In the genomic region with DNA sequence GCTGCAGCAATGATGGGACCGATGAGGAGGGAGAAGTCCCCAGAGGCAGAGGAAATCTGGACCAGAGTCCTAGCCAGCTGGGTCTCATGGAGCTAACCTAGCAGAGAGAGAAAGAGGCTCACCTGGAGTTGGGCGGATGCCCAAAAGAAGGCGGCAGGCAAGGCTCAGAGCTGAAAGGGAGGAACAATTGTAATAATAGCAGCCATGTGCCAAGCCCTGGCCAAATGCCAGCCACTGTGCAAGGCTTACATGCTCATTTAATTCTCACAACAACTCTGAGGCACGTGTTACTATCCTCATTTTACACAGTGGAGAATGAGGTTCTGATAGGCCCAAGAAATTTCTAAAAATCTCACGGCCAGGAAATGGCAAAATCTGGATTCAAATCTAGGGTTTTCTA, we compare ENCODE assay signal across 21 cellular contexts. TPM values are rescaled to one million over a fixed set of nuclear protein-coding genes. Genes with fewer than 3 reads are reported as not detected.
DNase-seq lines count a peak whose midpoint lies in the region; ATAC-seq and TF ChIP-seq lines count a peak whose summit lies in the region.
"Had no signal": no experiment of that assay in that cellular context is flagged by ENCODE, and none has a peak within 500 bp of the region (broad histone marks: within the 10 kb centered on the region; RNA-seq: fewer than 3 reads in every experiment).

No MANE protein-coding gene starts in this region.

- peak; percentile 38; the same call in 1 of the 2 replicates for TF ChIP-seq EP300 in Ishikawa (IDR thresholded peaks at IDR 0.05; ENCODE audit: borderline replicate concordance)

- peak; percentile 82 for ATAC-seq in esophagus mucosa
- ATAC-seq in GM19395 (IDR thresholded peaks at IDR 0.05; ENCODE audit: unreplicated experiment), result no peak
- ATAC-seq: activated T-helper 17 cell treated with anti-CD3 and anti-CD28 coated beads, Interleukin-2, amount 50 U/mL, for 72 hours had no signal

- peak; percentile 76 for DNase-seq in DMS153 (lab: John Stamatoyannopoulos, UW)
- DNase-seq in NCI-H2196 treated with DMSO at 0.1 percent for 48 hours (lab: John Stamatoyannopoulos, UW; ENCODE audit: unreplicated experiment), result peak; percentile 39
- no peak for DNase-seq in germinal center (ENCODE audit: low spot score)
- no peak for DNase-seq in cortex of kidney (lab: John Stamatoyannopoulos, UW)
- DNase-seq: activated CD4-positive, alpha-beta T cell treated with anti-CD3 and anti-CD28 coated beads for 1 hour; AML-193; foreskin keratinocyte; H7; islet precursor cell; Karpas-422; NCI-H1048; NCI-H524 treated with DMSO at 0.1 percent for 48 hours; SHP77 treated with DMSO at 0.1 percent for 48 hours; stimulated activated CD4-positive, alpha-beta T cell treated with anti-CD3 and anti-CD28 coated beads, Interleukin-4, amount 100 ng/mL, for 1 hour had no signal

- TF ChIP-seq RAD21 in Ishikawa (IDR thresholded peaks at IDR 0.05; ENCODE audit: low read depth), result no peak

TF ChIP-seq in Ishikawa, 13 proteins besides CTCF, POLR2A, EP300 and RAD21:
- TF ChIP-seq ZBTB7A (IDR thresholded peaks at IDR 0.05; ENCODE audit: low read depth) (no peak), TAF1 (IDR thresholded peaks at IDR 0.05; ENCODE audit: low read depth) (no peak), TEAD4 (IDR thresholded peaks at IDR 0.05) (no peak), YY1 (IDR thresholded peaks at IDR 0.05; ENCODE audit: low read depth) (no peak), CREB1 (IDR thresholded peaks at IDR 0.05; ENCODE audit: low read depth) (no peak), FOXM1 (IDR thresholded peaks at IDR 0.05; ENCODE audit: borderline replicate concordance, low read depth) (no peak), NFIC (IDR thresholded peaks at IDR 0.05) (peak; percentile 91), CEBPB (IDR thresholded peaks at IDR 0.05) (no peak), TCF12 (IDR thresholded peaks at IDR 0.05; ENCODE audit: low read depth) (no peak)
- TF ChIP-seq, protein P1, sequence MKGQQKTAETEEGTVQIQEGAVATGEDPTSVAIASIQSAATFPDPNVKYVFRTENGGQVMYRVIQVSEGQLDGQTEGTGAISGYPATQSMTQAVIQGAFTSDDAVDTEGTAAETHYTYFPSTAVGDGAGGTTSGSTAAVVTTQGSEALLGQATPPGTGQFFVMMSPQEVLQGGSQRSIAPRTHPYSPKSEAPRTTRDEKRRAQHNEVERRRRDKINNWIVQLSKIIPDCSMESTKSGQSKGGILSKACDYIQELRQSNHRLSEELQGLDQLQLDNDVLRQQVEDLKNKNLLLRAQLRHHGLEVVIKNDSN (IDR thresholded peaks at IDR 0.05), result peak; percentile 68
- TF ChIP-seq, protein P2, sequence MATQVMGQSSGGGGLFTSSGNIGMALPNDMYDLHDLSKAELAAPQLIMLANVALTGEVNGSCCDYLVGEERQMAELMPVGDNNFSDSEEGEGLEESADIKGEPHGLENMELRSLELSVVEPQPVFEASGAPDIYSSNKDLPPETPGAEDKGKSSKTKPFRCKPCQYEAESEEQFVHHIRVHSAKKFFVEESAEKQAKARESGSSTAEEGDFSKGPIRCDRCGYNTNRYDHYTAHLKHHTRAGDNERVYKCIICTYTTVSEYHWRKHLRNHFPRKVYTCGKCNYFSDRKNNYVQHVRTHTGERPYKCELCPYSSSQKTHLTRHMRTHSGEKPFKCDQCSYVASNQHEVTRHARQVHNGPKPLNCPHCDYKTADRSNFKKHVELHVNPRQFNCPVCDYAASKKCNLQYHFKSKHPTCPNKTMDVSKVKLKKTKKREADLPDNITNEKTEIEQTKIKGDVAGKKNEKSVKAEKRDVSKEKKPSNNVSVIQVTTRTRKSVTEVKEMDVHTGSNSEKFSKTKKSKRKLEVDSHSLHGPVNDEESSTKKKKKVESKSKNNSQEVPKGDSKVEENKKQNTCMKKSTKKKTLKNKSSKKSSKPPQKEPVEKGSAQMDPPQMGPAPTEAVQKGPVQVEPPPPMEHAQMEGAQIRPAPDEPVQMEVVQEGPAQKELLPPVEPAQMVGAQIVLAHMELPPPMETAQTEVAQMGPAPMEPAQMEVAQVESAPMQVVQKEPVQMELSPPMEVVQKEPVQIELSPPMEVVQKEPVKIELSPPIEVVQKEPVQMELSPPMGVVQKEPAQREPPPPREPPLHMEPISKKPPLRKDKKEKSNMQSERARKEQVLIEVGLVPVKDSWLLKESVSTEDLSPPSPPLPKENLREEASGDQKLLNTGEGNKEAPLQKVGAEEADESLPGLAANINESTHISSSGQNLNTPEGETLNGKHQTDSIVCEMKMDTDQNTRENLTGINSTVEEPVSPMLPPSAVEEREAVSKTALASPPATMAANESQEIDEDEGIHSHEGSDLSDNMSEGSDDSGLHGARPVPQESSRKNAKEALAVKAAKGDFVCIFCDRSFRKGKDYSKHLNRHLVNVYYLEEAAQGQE (IDR thresholded peaks at IDR 0.05; ENCODE audit: low read depth), result no peak
- TF ChIP-seq, protein P3, sequence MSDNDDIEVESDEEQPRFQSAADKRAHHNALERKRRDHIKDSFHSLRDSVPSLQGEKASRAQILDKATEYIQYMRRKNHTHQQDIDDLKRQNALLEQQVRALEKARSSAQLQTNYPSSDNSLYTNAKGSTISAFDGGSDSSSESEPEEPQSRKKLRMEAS (IDR thresholded peaks at IDR 0.05), result peak; percentile 90

RNA-seq across cellular contexts. Expression of a gene that starts 50.0 kb away (rescaled TPM):
- 0.08 TPM for total RNA-seq in esophagus mucosa
- total RNA-seq: activated CD8-positive, alpha-beta memory T cell treated with anti-CD3 and anti-CD28 coated beads for 36 hours; dermis microvascular lymphatic vessel endothelial cell; foreskin keratinocyte; renal cortical epithelial cell had no signal

Comparison
In these comparisons a context has a peak if more than half of its experiments do, and no peak if none do; other contexts are left out.
1. DNase-seq: peak in DMS153 (single experiment) and NCI-H2196 treated with DMSO at 0.1 percent for 48 hours (single experiment); none in germinal center (single experiment) and cortex of kidney (single experiment).